Comparison of ENCODE assay signal across 7 cellular contexts in genomic region chr6:135675862-135676261, GRCh38.
DNase-seq lines count a peak whose midpoint lies in the region; FAIRE-seq and TF ChIP-seq lines count a peak whose summit lies in the region.

No MANE protein-coding gene starts in this region.

- H3K27me3 ChIP-seq in GM06990 (replicated peaks; ENCODE audit: control insufficient read depth, insufficient read depth, low read length) = no peaks in the 10 kb centered on the region

- no peaks in the 10 kb centered on the region for H3K36me3 Mint-ChIP-seq in osteocyte (ENCODE audit: unreplicated experiment)

- DNase-seq in GM06990 (ENCODE audit: extremely low read depth, insufficient read length) = no peak
- peak; percentile 35 for DNase-seq in HK-2 (ENCODE audit: unreplicated experiment)
- DNase-seq in RCC 7860 (ENCODE audit: low spot score) = peak; percentile 35
- peak; percentile 31 for DNase-seq in central memory CD4-positive, alpha-beta T cell
- DNase-seq in osteocyte (ENCODE audit: extremely low spot score, unreplicated experiment) = no peak
- no peak for DNase-seq in HuH-7.5 (ENCODE audit: low spot score)
- no peak for DNase-seq in KG1 (lab: John Stamatoyannopoulos, UW)

- H3K4me3 Mint-ChIP-seq in osteocyte (ENCODE audit: unreplicated experiment) = no peak overlapping the region

- H3K27ac Mint-ChIP-seq in osteocyte (ENCODE audit: unreplicated experiment) = no peak overlapping the region

- no peak for FAIRE-seq in RCC 7860 (lab: Jason Lieb, UNC)

- H3K4me3 ChIP-seq in GM06990 (replicated peaks; ENCODE audit: low read depth, low read length) = no peak overlapping the region

- H3K9me3 Mint-ChIP-seq in osteocyte (ENCODE audit: unreplicated experiment) = peaks cover 3% of the 10 kb centered on the region

- H3K36me3 ChIP-seq in GM06990 (ENCODE audit: control insufficient read depth, insufficient read depth, low read length) = no peaks in the 10 kb centered on the region

- peak; percentile 37 for TF ChIP-seq CTCF in GM06990 (IDR thresholded peaks at IDR 0.05; ENCODE audit: insufficient read depth, low read length, poor library complexity, severe bottlenecking)
- TF ChIP-seq CTCF in osteocyte (IDR thresholded peaks at IDR 0.05) = peak; percentile 58

- H3K4me1 Mint-ChIP-seq in osteocyte (ENCODE audit: unreplicated experiment) = peaks cover 13% of the 10 kb centered on the region

- H3K27me3 Mint-ChIP-seq in osteocyte (ENCODE audit: unreplicated experiment) = no peaks in the 10 kb centered on the region

Comparison
In these comparisons a context has a peak if more than half of its experiments do, and no peak if none do; other contexts are left out.
1. DNase-seq: peak in HK-2 (single experiment), RCC 7860 (single experiment) and central memory CD4-positive, alpha-beta T cell (single experiment); none in GM06990 (single experiment), osteocyte (single experiment), HuH-7.5 (single experiment) and KG1 (single experiment).